In genomic region chr15:74034206-74034755, GRCh38 we compare ENCODE assay signal across 26 cellular contexts. TPM values are rescaled to one million over a fixed set of nuclear protein-coding genes. Genes with fewer than 3 reads are reported as not detected.
"Had no signal": no experiment of that assay in that cellular context is flagged by ENCODE, and none has a peak within 500 bp of the region (broad histone marks: within the 10 kb centered on the region; RNA-seq: fewer than 3 reads in every experiment).

No MANE protein-coding gene starts in this region.

- H3K4me3 ChIP-seq: body of pancreas had no signal

- DNase-seq: activated CD4-positive, alpha-beta memory T cell treated with anti-CD3 and anti-CD28 coated beads for 36 hours; activated CD4-positive, alpha-beta T cell treated with anti-CD3 and anti-CD28 coated beads for 36 hours; activated CD4-positive, alpha-beta T cell treated with anti-CD3 and anti-CD28 coated beads, Interleukin-2, amount 10 ng/mL, durations not matched to agents 24 days and 14 days; activated CD4-positive, CD25-positive, alpha-beta regulatory T cell; activated CD4-positive, CD25-positive, alpha-beta regulatory T cell treated with anti-CD3 and anti-CD28 coated beads, Interleukin-2, amount 50 U/mL, for 72 hours; activated CD8-positive, alpha-beta memory T cell treated with anti-CD3 and anti-CD28 coated beads for 24 hours; activated gamma-delta T cell; activated naive CD4-positive, alpha-beta T cell; activated naive CD4-positive, alpha-beta T cell treated with anti-CD3 and anti-CD28 coated beads, Interleukin-2, amount 50 U/mL, for 16 hours; activated T-cell treated with anti-CD3 and anti-CD28 coated beads, Interleukin-2, amount 50 U/mL, for 72 hours; amniotic stem cell; anterior cingulate cortex; body of pancreas; caudate nucleus; cortex of kidney; dermis blood vessel endothelial cell; effector CD4-positive, alpha-beta T cell; foreskin fibroblast; hippocampal formation; T-helper 2 cell had no signal

- FAIRE-seq: colon, endometrium, frontal cortex had no signal

- H3K9me3 ChIP-seq: body of pancreas had no signal

- ATAC-seq: activated CD4-positive, alpha-beta T cell treated with anti-CD3 and anti-CD28 coated beads for 36 hours; activated T-cell treated with anti-CD3 and anti-CD28 coated beads, Interleukin-2, amount 50 U/mL, for 72 hours; body of pancreas; esophagus mucosa had no signal

- H3K4me1 ChIP-seq: body of pancreas had no signal

- H3K4me1 Mint-ChIP-seq: activated CD4-positive, alpha-beta T cell treated with anti-CD3 and anti-CD28 coated beads for 36 hours had no signal

- H3K4me3 Mint-ChIP-seq: activated CD4-positive, alpha-beta memory T cell treated with anti-CD3 and anti-CD28 coated beads for 36 hours; activated CD4-positive, alpha-beta T cell treated with anti-CD3 and anti-CD28 coated beads for 36 hours; activated CD4-positive, alpha-beta T cell treated with anti-CD3 and anti-CD28 coated beads, Interleukin-2, amount 10 ng/mL, durations not matched to agents 24 days and 14 days; activated naive CD8-positive, alpha-beta T cell; activated T-cell treated with anti-CD3 and anti-CD28 coated beads, Interleukin-2, amount 50 U/mL, for 72 hours had no signal

- H3K36me3 Mint-ChIP-seq: activated naive CD8-positive, alpha-beta T cell had no signal

- H3K27ac Mint-ChIP-seq: activated CD4-positive, alpha-beta memory T cell treated with anti-CD3 and anti-CD28 coated beads for 36 hours; activated CD4-positive, alpha-beta T cell treated with anti-CD3 and anti-CD28 coated beads for 36 hours; activated naive CD8-positive, alpha-beta T cell; activated T-cell treated with anti-CD3 and anti-CD28 coated beads, Interleukin-2, amount 50 U/mL, for 72 hours had no signal

- H3K27me3 Mint-ChIP-seq: activated CD4-positive, alpha-beta memory T cell treated with anti-CD3 and anti-CD28 coated beads for 36 hours; activated CD4-positive, alpha-beta T cell treated with anti-CD3 and anti-CD28 coated beads for 36 hours; activated CD4-positive, alpha-beta T cell treated with anti-CD3 and anti-CD28 coated beads, Interleukin-2, amount 10 ng/mL, durations not matched to agents 24 days and 14 days; activated naive CD8-positive, alpha-beta T cell had no signal

- H3K27ac ChIP-seq: body of pancreas had no signal

- H3K9me3 Mint-ChIP-seq: activated CD4-positive, alpha-beta memory T cell treated with anti-CD3 and anti-CD28 coated beads for 36 hours; activated CD4-positive, alpha-beta T cell treated with anti-CD3 and anti-CD28 coated beads, Interleukin-2, amount 10 ng/mL, durations not matched to agents 24 days and 14 days; activated T-cell treated with anti-CD3 and anti-CD28 coated beads, Interleukin-2, amount 50 U/mL, for 72 hours had no signal

- H3K27me3 ChIP-seq: body of pancreas had no signal

RNA-seq across cellular contexts. Expression of gene GOLGA6A, which starts 48.1 kb away (rescaled TPM):
- total RNA-seq: activated CD4-positive, alpha-beta memory T cell treated with anti-CD3 and anti-CD28 coated beads for 36 hours; activated CD4-positive, alpha-beta T cell treated with anti-CD3 and anti-CD28 coated beads for 36 hours; activated CD4-positive, alpha-beta T cell treated with anti-CD3 and anti-CD28 coated beads, Interleukin-2, amount 10 ng/mL, durations not matched to agents 24 days and 14 days; body of pancreas; dermis blood vessel endothelial cell; epithelial cell of proximal tubule had no signal
